ENCODE assay signal across 8 cellular contexts in the genomic region with DNA sequence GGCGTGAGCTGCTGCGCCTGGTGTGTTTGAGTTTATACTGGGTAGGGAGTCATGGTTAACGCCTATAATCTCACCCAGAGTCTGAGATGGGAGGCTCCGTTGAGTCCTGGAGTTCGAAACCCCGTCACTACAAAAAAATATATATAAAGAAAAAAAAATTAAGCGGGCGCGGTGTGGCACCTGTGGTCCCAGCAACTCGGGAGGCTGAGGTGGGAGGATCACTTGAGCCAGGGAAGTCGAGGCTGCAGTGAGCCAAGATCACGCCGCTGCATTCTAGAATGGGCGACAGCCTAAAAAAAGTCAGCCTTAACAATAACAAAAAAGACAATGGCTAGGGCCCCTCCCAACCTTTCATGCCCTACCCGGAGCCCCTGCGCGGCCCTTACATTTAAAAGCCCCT. TPM values are rescaled to one million over a fixed set of nuclear protein-coding genes. Genes with fewer than 3 reads are reported as not detected.
DNase-seq lines count a peak whose midpoint lies in the region; ATAC-seq, FAIRE-seq and TF ChIP-seq lines count a peak whose summit lies in the region.

No MANE protein-coding gene starts in this region.

- peak overlapping the region; percentile 95 for H3K27ac Mint-ChIP-seq in T-helper 1 cell treated with Interleukin-12 subunit alpha and Interleukin-12 subunit beta and Interleukin-4 antibody, amounts not matched to agents 30 μg/mL and 1 μg/mL, for 36 hours
- peak overlapping the region; percentile 98 for H3K27ac Mint-ChIP-seq in activated naive CD8-positive, alpha-beta T cell treated with anti-CD3 and anti-CD28 coated beads, Interleukin-2, amount 50 U/mL, for 24 hours

- no peak for ATAC-seq in activated naive CD8-positive, alpha-beta T cell treated with anti-CD3 and anti-CD28 coated beads, Interleukin-2, amount 50 U/mL, for 24 hours
- no peak for ATAC-seq in HG02588 (IDR thresholded peaks at IDR 0.05; ENCODE audit: unreplicated experiment)
- ATAC-seq in GM18520 (IDR thresholded peaks at IDR 0.05; ENCODE audit: unreplicated experiment): no peak

- FAIRE-seq in kidney (lab: Jason Lieb, UNC): no peak

- H3K27ac ChIP-seq in kidney (ENCODE audit: low read depth in 2 of 2, low read length in 2 of 2) (peak overlapping the region; percentile 74 to 94), substantia nigra (ENCODE audit: low read depth, low read length, poor library complexity, severe bottlenecking) (peak overlapping the region; percentile 78)

- peak overlapping the region; percentile 75 to 94 for H3K4me3 ChIP-seq in kidney (ENCODE audit: low read length in 2 of 2)

- peak overlapping the region; percentile 88 for H3K4me3 Mint-ChIP-seq in T-helper 1 cell treated with Interleukin-12 subunit alpha and Interleukin-12 subunit beta and Interleukin-4 antibody, amounts not matched to agents 30 μg/mL and 1 μg/mL, for 36 hours
- H3K4me3 Mint-ChIP-seq in activated naive CD8-positive, alpha-beta T cell treated with anti-CD3 and anti-CD28 coated beads, Interleukin-2, amount 50 U/mL, for 24 hours: peak overlapping the region; percentile 92

- no peaks in the 10 kb centered on the region for H3K9me3 Mint-ChIP-seq in T-helper 1 cell treated with Interleukin-12 subunit alpha and Interleukin-12 subunit beta and Interleukin-4 antibody, amounts not matched to agents 30 μg/mL and 1 μg/mL, for 36 hours
- no peaks in the 10 kb centered on the region for H3K9me3 Mint-ChIP-seq in activated naive CD8-positive, alpha-beta T cell treated with anti-CD3 and anti-CD28 coated beads, Interleukin-2, amount 50 U/mL, for 24 hours

- DNase-seq in T-helper 1 cell: no peak
- no peak for DNase-seq in activated naive CD8-positive, alpha-beta T cell treated with anti-CD3 and anti-CD28 coated beads, Interleukin-2, amount 50 U/mL, for 24 hours
- DNase-seq in kidney: no peak
- no peak for DNase-seq in substantia nigra (lab: John Stamatoyannopoulos, UW)
- no peak for DNase-seq in kidney tubule cell (ENCODE audit: low spot score)

- no peaks in the 10 kb centered on the region for H3K36me3 Mint-ChIP-seq in T-helper 1 cell treated with Interleukin-12 subunit alpha and Interleukin-12 subunit beta and Interleukin-4 antibody, amounts not matched to agents 30 μg/mL and 1 μg/mL, for 36 hours (ENCODE audit: low read depth)
- peaks cover 5% of the 10 kb centered on the region for H3K36me3 Mint-ChIP-seq in activated naive CD8-positive, alpha-beta T cell treated with anti-CD3 and anti-CD28 coated beads, Interleukin-2, amount 50 U/mL, for 24 hours (ENCODE audit: low read depth)

- no peak for TF ChIP-seq CTCF in kidney (IDR thresholded peaks at IDR 0.05; ENCODE audit: borderline replicate concordance, extremely low read depth, insufficient read depth)

- H3K27me3 Mint-ChIP-seq in T-helper 1 cell treated with Interleukin-12 subunit alpha and Interleukin-12 subunit beta and Interleukin-4 antibody, amounts not matched to agents 30 μg/mL and 1 μg/mL, for 36 hours (ENCODE audit: low read depth): no peaks in the 10 kb centered on the region
- no peaks in the 10 kb centered on the region for H3K27me3 Mint-ChIP-seq in activated naive CD8-positive, alpha-beta T cell treated with anti-CD3 and anti-CD28 coated beads, Interleukin-2, amount 50 U/mL, for 24 hours

- H3K4me1 ChIP-seq in kidney (ENCODE audit: control insufficient read depth in 1 of 2, insufficient read depth in 1 of 2, low read depth in 1 of 2, low read length in 2 of 2): peaks cover 0 to 3% of the 10 kb centered on the region in 2 donors

- intact Hi-C loops in kidney (cut with DNase I): no loop called here

- no peaks in the 10 kb centered on the region for H3K9me3 ChIP-seq in kidney (ENCODE audit: control insufficient read depth in 1 of 2, low read length in 2 of 2)

- peaks cover 20% of the 10 kb centered on the region for H3K4me1 Mint-ChIP-seq in T-helper 1 cell treated with Interleukin-12 subunit alpha and Interleukin-12 subunit beta and Interleukin-4 antibody, amounts not matched to agents 30 μg/mL and 1 μg/mL, for 36 hours (ENCODE audit: low read depth)
- H3K4me1 Mint-ChIP-seq in activated naive CD8-positive, alpha-beta T cell treated with anti-CD3 and anti-CD28 coated beads, Interleukin-2, amount 50 U/mL, for 24 hours: peaks cover 32% of the 10 kb centered on the region

- H3K36me3 ChIP-seq in kidney (ENCODE audit: control insufficient read depth in 1 of 2, insufficient read depth in 2 of 2, low read length in 2 of 2): no peaks in the 10 kb centered on the region

- peak overlapping the region; percentile 75 to 81 for H3K9ac ChIP-seq in kidney (ENCODE audit: low read length in 2 of 2)

RNA-seq across cellular contexts. Expression of gene PRR14, which starts 17.2 kb away (rescaled TPM):
- total RNA-seq in kidney: 51.6 TPM
- polyA plus RNA-seq in kidney (ENCODE audit: insufficient read depth, low read depth, low replicate concordance): 44.2 TPM

RNA-seq across cellular contexts. Expression of gene ZNF689, which starts 23.3 kb away (rescaled TPM):
- 9.0 TPM for total RNA-seq in kidney
- polyA plus RNA-seq in kidney (ENCODE audit: insufficient read depth, low read depth, low replicate concordance): 3.9 TPM

RNA-seq across cellular contexts. Expression of gene FBRS, which starts 24.7 kb away (rescaled TPM):
- total RNA-seq in kidney: 66.2 TPM
- 26.3 TPM for polyA plus RNA-seq in kidney (ENCODE audit: insufficient read depth, low read depth, low replicate concordance)

RNA-seq across cellular contexts. Expression of gene ZNF785, which starts 48.0 kb away (rescaled TPM):
- total RNA-seq in kidney: 18.5 TPM
- 6.3 TPM for polyA plus RNA-seq in kidney (ENCODE audit: insufficient read depth, low read depth, low replicate concordance)
